In the genomic region with DNA sequence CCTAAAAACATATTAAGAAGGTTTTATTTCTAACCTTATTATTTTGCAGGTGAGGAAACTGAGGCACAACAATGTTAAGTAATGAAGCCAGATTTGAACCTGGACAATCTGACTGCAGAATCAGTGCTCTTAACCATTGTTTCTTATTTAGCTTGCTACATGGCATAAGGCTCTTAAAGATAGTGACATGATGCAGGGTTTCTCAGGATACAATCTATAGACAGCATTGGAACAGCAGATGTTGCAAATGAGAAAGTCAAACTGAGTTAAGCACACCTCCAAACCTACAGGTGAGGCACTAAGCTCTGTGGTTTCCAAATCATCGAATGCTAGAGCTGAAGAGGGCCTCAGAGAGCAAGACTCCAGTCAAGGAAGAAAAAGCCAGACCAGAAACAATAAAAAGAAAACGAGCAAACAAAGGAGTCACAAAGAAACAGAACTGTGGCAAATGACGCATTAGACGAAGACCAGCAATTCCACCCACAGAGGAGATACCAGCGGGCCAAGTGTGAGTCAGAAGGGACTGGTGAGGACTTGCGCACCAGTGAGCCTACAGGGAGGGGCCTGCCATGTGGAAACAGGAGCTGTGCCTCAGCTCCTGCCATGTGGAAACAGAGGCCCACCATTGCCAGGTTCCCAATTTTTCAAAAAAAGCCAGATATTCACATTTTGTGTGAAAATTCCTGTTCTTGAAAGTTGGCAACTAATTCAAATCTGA, we compare ENCODE assay signal across 2 cellular contexts.
TF ChIP-seq lines count a peak whose summit lies in the region.

No MANE protein-coding gene starts in this region.

TF ChIP-seq in HCT116, 20 proteins besides CTCF, POLR2A, EP300 and RAD21 (continued from another document):
- TF ChIP-seq, protein P1, sequence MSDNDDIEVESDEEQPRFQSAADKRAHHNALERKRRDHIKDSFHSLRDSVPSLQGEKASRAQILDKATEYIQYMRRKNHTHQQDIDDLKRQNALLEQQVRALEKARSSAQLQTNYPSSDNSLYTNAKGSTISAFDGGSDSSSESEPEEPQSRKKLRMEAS (IDR thresholded peaks at IDR 0.05), result peak; percentile 96
- TF ChIP-seq ZNF274 (IDR thresholded peaks at IDR 0.05; ENCODE audit: low read depth, low read length), result no peak
- TF ChIP-seq POLR2AphosphoS5 (IDR thresholded peaks at IDR 0.05; ENCODE audit: low read depth, low read length), result peak; percentile 60; the same call in 1 of the 2 replicates
- TF ChIP-seq FOSL1 (IDR thresholded peaks at IDR 0.05; ENCODE audit: low read depth), result peak; percentile 72; the same call in 1 of the 2 replicates
- peak; percentile 37; the same call in 1 of the 2 replicates for TF ChIP-seq SP1 (IDR thresholded peaks at IDR 0.05; ENCODE audit: low read depth)
- TF ChIP-seq JUND (IDR thresholded peaks at IDR 0.05), result peak; percentile 69

TF ChIP-seq in HEK293T, 16 proteins besides CTCF, POLR2A, EP300 and RAD21 (continued from another document):
- no peak for TF ChIP-seq CTBP1 (IDR thresholded peaks at IDR 0.05; ENCODE audit: borderline replicate concordance)
- no peak for TF ChIP-seq NFRKB (IDR thresholded peaks at IDR 0.05)
- TF ChIP-seq ELF4 (IDR thresholded peaks at IDR 0.05), result no peak
- TF ChIP-seq ARNT (IDR thresholded peaks at IDR 0.05), result no peak
- TF ChIP-seq FOXA1 (IDR thresholded peaks at IDR 0.05), result no peak
- TF ChIP-seq ZNF384 (IDR thresholded peaks at IDR 0.05), result no peak
- TF ChIP-seq PKNOX1 (IDR thresholded peaks at IDR 0.05), result no peak
- no peak for TF ChIP-seq FOXK2 (IDR thresholded peaks at IDR 0.05)
- TF ChIP-seq TARDBP (IDR thresholded peaks at IDR 0.05), result no peak
- TF ChIP-seq HDGF (IDR thresholded peaks at IDR 0.05; ENCODE audit: borderline replicate concordance), result no peak
